8 cellular contexts compared by ENCODE assay signal in the genomic region with DNA sequence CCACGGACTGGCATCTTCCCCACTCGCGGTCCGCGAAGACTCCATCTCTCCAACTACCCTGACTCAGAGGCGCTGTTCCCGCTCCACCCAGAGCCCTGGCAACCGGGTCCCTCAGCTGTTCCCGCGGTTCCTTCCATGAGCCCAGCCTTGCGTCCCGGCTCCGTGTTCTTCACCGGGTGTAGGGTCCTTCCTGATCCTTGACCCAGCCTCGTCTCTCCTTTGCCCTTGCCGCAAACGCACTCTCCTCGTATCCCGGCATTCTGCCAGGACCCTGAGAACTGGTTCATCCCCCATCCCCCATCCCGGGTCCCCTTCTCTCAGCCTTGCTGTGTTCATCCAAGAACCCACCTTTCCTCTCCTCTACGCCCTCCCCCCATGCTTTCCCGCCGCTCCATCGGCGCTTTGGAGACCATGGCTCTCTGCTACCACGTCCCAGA. TPM values are rescaled to one million over a fixed set of nuclear protein-coding genes. Genes with fewer than 3 reads are reported as not detected.
A peak's percentile ranks its signal among the peaks of the same experiment; 100 is the strongest.
DNase-seq lines count a peak whose midpoint lies in the region; ATAC-seq, FAIRE-seq and TF ChIP-seq lines count a peak whose summit lies in the region.

No MANE protein-coding gene starts in this region.

- intact Hi-C loops in Panc1 (cut with micrococcal nuclease; ENCODE audit: unreplicated experiment) = no loop called here
- intact Hi-C loops in endothelial cell of umbilical vein (cut with micrococcal nuclease) = loop anchor here (2.0 kb wide), 1 partner anchor 44 kb away; no protein-coding TSS in a partner anchor
- intact Hi-C loops in left colon (cut with DNase I, micrococcal nuclease) = no loop called here

- CTCF ChIA-PET in Panc1 (lab: Charles Lee) = interaction anchor here (0.9 kb wide), 1 partner anchor 31 kb away, joined by 6 read pairs; no protein-coding TSS in a partner anchor
- CTCF ChIA-PET in endothelial cell of umbilical vein (lab: Charles Lee) = interaction anchor here (0.7 to 2.4 kb wide), 5 partner anchors 11 to 98 kb away, joined by 3 to 29 read pairs (median 11); partner anchors contain the start of gene ICAM1

- no peak for FAIRE-seq in endothelial cell of umbilical vein (lab: Jason Lieb, UNC)

- peak overlapping the region; percentile 53 to 79 for H3K4me3 ChIP-seq in Panc1 (ENCODE audit: low read depth in 2 of 2, low read length in 2 of 2)
- no peak overlapping the region for H3K4me3 ChIP-seq in endothelial cell of umbilical vein (replicated peaks in 1 of 3; ENCODE audit: insufficient read depth in 1 of 3, low read depth in 1 of 3, low read length in 3 of 3)
- H3K4me3 ChIP-seq in skeletal muscle satellite cell (ENCODE audit: low read length) = peak overlapping the region; percentile 68

- no peaks in the 10 kb centered on the region for H3K36me3 ChIP-seq in Panc1 (ENCODE audit: control insufficient read depth, insufficient read depth, low read length)
- no peaks in the 10 kb centered on the region for H3K36me3 ChIP-seq in endothelial cell of umbilical vein (ENCODE audit: control insufficient read depth in 2 of 2, extremely low read depth in 1 of 2, insufficient read depth in 2 of 2, low read length in 2 of 2)
- no peaks in the 10 kb centered on the region for H3K36me3 ChIP-seq in skeletal muscle satellite cell (ENCODE audit: insufficient read depth, low read length)

- H3K4me2 ChIP-seq in endothelial cell of umbilical vein (ENCODE audit: insufficient read depth, low read length) = peak overlapping the region; percentile 43
- peak overlapping the region; percentile 93 for H3K4me2 ChIP-seq in skeletal muscle satellite cell (ENCODE audit: low read length)

- DNase-seq in NCI-H748 (lab: John Stamatoyannopoulos, UW; ENCODE audit: unreplicated experiment) (peak; percentile 32), NCI-H748 treated with DMSO at 0.1 percent for 48 hours (lab: John Stamatoyannopoulos, UW) (no peak), Panc1 (ENCODE audit: low read depth, low spot score) (no peak), endothelial cell of umbilical vein (ENCODE audit: low read depth, low spot score) (no peak), NCI-H345 treated with DMSO at 0.1 percent for 48 hours (lab: John Stamatoyannopoulos, UW; ENCODE audit: unreplicated experiment) (no peak), left colon (no peak)

- no peak for ATAC-seq in Panc1
- no peak for ATAC-seq in HG03457 (IDR thresholded peaks at IDR 0.05; ENCODE audit: unreplicated experiment)
- ATAC-seq in left colon = no peak

- POLR2A ChIA-PET in Panc1 (lab: Charles Lee) (interaction anchor here (0.6 to 2.6 kb wide), 3 partner anchors 19 to 99 kb away, joined by 3 to 11 read pairs (median 6); partner anchors contain the start of gene ICAM1), endothelial cell of umbilical vein (lab: Charles Lee) (interaction anchor here (0.7 to 2.2 kb wide), 2 partner anchors 12 to 19 kb away, joined by 6 to 15 read pairs; partner anchors contain the start of gene ICAM1)

- H3K9me3 ChIP-seq in Panc1 (ENCODE audit: control insufficient read depth, insufficient read depth, low read depth, low read length) = no peaks in the 10 kb centered on the region
- no peaks in the 10 kb centered on the region for H3K9me3 ChIP-seq in endothelial cell of umbilical vein (replicated peaks; ENCODE audit: control insufficient read depth, insufficient read depth, low read length)
- H3K9me3 ChIP-seq in skeletal muscle satellite cell (replicated peaks; ENCODE audit: low read length) = no peaks in the 10 kb centered on the region

- peak overlapping the region; percentile 79 for H3K27ac ChIP-seq in Panc1 (ENCODE audit: low read length)
- no peak overlapping the region for H3K27ac ChIP-seq in endothelial cell of umbilical vein (ENCODE audit: insufficient read depth, low read depth, low read length)

- H3K27me3 ChIP-seq in Panc1 (ENCODE audit: control insufficient read depth, insufficient read depth, low read length) (no peaks in the 10 kb centered on the region), endothelial cell of umbilical vein (ENCODE audit: control insufficient read depth in 2 of 2, insufficient read depth in 2 of 2, low read length in 2 of 2) (peaks cover 47 to 62% of the 10 kb centered on the region in 2 experiments), skeletal muscle satellite cell (ENCODE audit: control insufficient read depth, insufficient read depth, low read length) (peaks cover 80% of the 10 kb centered on the region)

- dilution Hi-C loops in endothelial cell of umbilical vein (cut with MboI; ENCODE audit: extremely low pct_ligation_motif_present, low sequenced_read_pairs) = no loop called here

- peaks cover 14% of the 10 kb centered on the region; the same call in 1 of the 2 replicates for H3K4me1 ChIP-seq in Panc1 (ENCODE audit: control insufficient read depth, insufficient read depth, low read length)
- peaks cover 29% of the 10 kb centered on the region for H3K4me1 ChIP-seq in endothelial cell of umbilical vein (ENCODE audit: control insufficient read depth, extremely low read depth, insufficient read depth, low read length)
- H3K4me1 ChIP-seq in skeletal muscle satellite cell (ENCODE audit: control insufficient read depth, insufficient read depth, low read length) = peaks cover 43% of the 10 kb centered on the region

- no peaks in the 10 kb centered on the region for H3K9me1 ChIP-seq in endothelial cell of umbilical vein (replicated peaks; ENCODE audit: control insufficient read depth, extremely low read depth, insufficient read depth, low read length)

- no peak overlapping the region for H2AFZ ChIP-seq in endothelial cell of umbilical vein (ENCODE audit: low read depth, low read length)

- no TSS peak for BruUV-seq in Panc1 (replicated peaks; lab: Mats Ljungman, UMichigan)
- BruUV-seq in endothelial cell of umbilical vein (replicated peaks; lab: Mats Ljungman, UMichigan) = no TSS peak

- TF ChIP-seq CTCF in Panc1 (IDR thresholded peaks at IDR 0.05) (no peak), endothelial cell of umbilical vein (IDR thresholded peaks at IDR 0.05; ENCODE audit: extremely low read depth in 1 of 2, insufficient read depth in 1 of 2, low read depth in 1 of 2, low read length in 2 of 2) (no peak)

- in situ Hi-C loops in Panc1 (cut with HindIII; ENCODE audit: low pct_unique_long_range_greater_than_20kb, low sequenced_read_pairs) = no loop called here

- H4K20me1 ChIP-seq in endothelial cell of umbilical vein (replicated peaks; ENCODE audit: control insufficient read depth, extremely low read depth, insufficient read depth, low read length) = no peaks in the 10 kb centered on the region

- TF ChIP-seq POLR2A in endothelial cell of umbilical vein (IDR thresholded peaks at IDR 0.05; ENCODE audit: low read depth, low read length) = no peak

- H3K9ac ChIP-seq in endothelial cell of umbilical vein (replicated peaks; ENCODE audit: extremely low read depth, insufficient read depth, low read length) = no peak overlapping the region
- no peak overlapping the region for H3K9ac ChIP-seq in skeletal muscle satellite cell (ENCODE audit: low read depth, low read length)

- H3K79me2 ChIP-seq in endothelial cell of umbilical vein (ENCODE audit: control insufficient read depth, insufficient read depth, low read length) = no peaks in the 10 kb centered on the region

RNA-seq across cellular contexts. Expression of gene ICAM5, which starts 0.7 kb away (rescaled TPM):
- total RNA-seq in Panc1 (2021; ENCODE audit: unreplicated experiment) = 19.5 TPM
- 20.4 TPM for polyA plus RNA-seq in Panc1 (2012; ENCODE audit: insufficient read length)
- 0.40 TPM in 1 of 2 replicates, not detected in the other for total RNA-seq in endothelial cell of umbilical vein
- polyA plus RNA-seq in endothelial cell of umbilical vein = 0.03 and 0.10 TPM in 2 replicates
- polyA plus RNA-seq in endothelial cell of umbilical vein (2011; cell fraction: cytosol; rRNA removed) = 0.04 TPM in 1 of 2 replicates, not detected in the other
- 0.74 and 0.84 TPM in 2 replicates for polyA plus RNA-seq in endothelial cell of umbilical vein (2011; cell fraction: nucleus; rRNA removed)
- polyA plus RNA-seq in endothelial cell of umbilical vein (2012) = not detected in 2 replicates
- 0.24 and 1.3 TPM in 2 replicates for polyA minus RNA-seq in endothelial cell of umbilical vein
- polyA minus RNA-seq in endothelial cell of umbilical vein (2011; cell fraction: cytosol; rRNA and poly(A)+ RNA removed) = 1.7 TPM
- polyA minus RNA-seq in endothelial cell of umbilical vein (2011; cell fraction: nucleus; rRNA and poly(A)+ RNA removed) = 0.24 TPM in 1 of 2 replicates, not detected in the other
- total RNA-seq in skeletal muscle satellite cell (2012; rRNA removed) = 0.22 and 0.76 TPM in 2 replicates
- total RNA-seq in left colon = 1 to 10 TPM in 1 of 2 donors, under 1 TPM in 1; 0.76 to 1.1 TPM

RNA-seq across cellular contexts. Expression of gene ICAM4, which starts 3.7 kb away (rescaled TPM):
- total RNA-seq in Panc1 (2021; ENCODE audit: unreplicated experiment) (2.8 TPM), endothelial cell of umbilical vein (0.49 TPM in 1 of 2 replicates, not detected in the other), left colon (under 1 TPM in 1 of 2 donors, not detected in 1; 0.53 TPM)
- 4.8 TPM for polyA plus RNA-seq in Panc1 (2012; ENCODE audit: insufficient read length)
- polyA plus RNA-seq in endothelial cell of umbilical vein = 0.41 and 0.44 TPM in 2 replicates
- polyA plus RNA-seq in endothelial cell of umbilical vein (2011; cell fraction: cytosol; rRNA removed) = 0.31 and 0.52 TPM in 2 replicates
- 0.22 and 0.24 TPM in 2 replicates for polyA plus RNA-seq in endothelial cell of umbilical vein (2011; cell fraction: nucleus; rRNA removed)
- not detected in 2 replicates for polyA plus RNA-seq in endothelial cell of umbilical vein (2012)
- polyA minus RNA-seq in endothelial cell of umbilical vein = 0.78 and 1.1 TPM in 2 replicates
- polyA minus RNA-seq in endothelial cell of umbilical vein (2011; cell fraction: cytosol; rRNA and poly(A)+ RNA removed) = not detected
- polyA minus RNA-seq in endothelial cell of umbilical vein (2011; cell fraction: nucleus; rRNA and poly(A)+ RNA removed) = 1.0 TPM in 1 of 2 replicates, not detected in the other
- 0.22 TPM in 1 of 2 replicates, not detected in the other for total RNA-seq in skeletal muscle satellite cell (2012; rRNA removed)

RNA-seq across cellular contexts. Expression of gene ZGLP1, which starts 19.2 kb away (rescaled TPM):
- total RNA-seq in Panc1 (2021; ENCODE audit: unreplicated experiment) (1.3 TPM), endothelial cell of umbilical vein (2.9 and 5.3 TPM in 2 replicates), left colon (1 to 10 TPM; 1.6 to 2.8 TPM)
- 1.3 TPM for polyA plus RNA-seq in Panc1 (2012; ENCODE audit: insufficient read length)
- polyA plus RNA-seq in endothelial cell of umbilical vein = 1.6 and 2.3 TPM in 2 replicates
- polyA plus RNA-seq in endothelial cell of umbilical vein (2011; cell fraction: cytosol; rRNA removed) = 0.57 and 1.4 TPM in 2 replicates
- 9.4 and 10.4 TPM in 2 replicates for polyA plus RNA-seq in endothelial cell of umbilical vein (2011; cell fraction: nucleus; rRNA removed)
- 1.8 and 2.3 TPM in 2 replicates for polyA plus RNA-seq in endothelial cell of umbilical vein (2012)
- polyA minus RNA-seq in endothelial cell of umbilical vein = 0.21 and 0.46 TPM in 2 replicates
- not detected for polyA minus RNA-seq in endothelial cell of umbilical vein (2011; cell fraction: cytosol; rRNA and poly(A)+ RNA removed)
- polyA minus RNA-seq in endothelial cell of umbilical vein (2011; cell fraction: nucleus; rRNA and poly(A)+ RNA removed) = 0.96 TPM in 1 of 2 replicates, not detected in the other
- total RNA-seq in skeletal muscle satellite cell (2012; rRNA removed) = under 0.01 and 1.5 TPM in 2 replicates

RNA-seq across cellular contexts. Expression of gene ICAM1, which starts 19.5 kb away (rescaled TPM):
- total RNA-seq in Panc1 (2021; ENCODE audit: unreplicated experiment) (136 TPM), endothelial cell of umbilical vein (7.1 and 20.5 TPM in 2 replicates), left colon (1 to 10 TPM; 7.7 to 8.7 TPM)
- 279 TPM for polyA plus RNA-seq in Panc1 (2012; ENCODE audit: insufficient read length)
- 30.4 and 38.0 TPM in 2 replicates for polyA plus RNA-seq in endothelial cell of umbilical vein
- polyA plus RNA-seq in endothelial cell of umbilical vein (2011; cell fraction: cytosol; rRNA removed) = 14.5 and 23.4 TPM in 2 replicates
- 17.2 and 25.0 TPM in 2 replicates for polyA plus RNA-seq in endothelial cell of umbilical vein (2011; cell fraction: nucleus; rRNA removed)
- 40.9 and 54.5 TPM in 2 replicates for polyA plus RNA-seq in endothelial cell of umbilical vein (2012)
- polyA minus RNA-seq in endothelial cell of umbilical vein = 27.7 and 40.9 TPM in 2 replicates
- polyA minus RNA-seq in endothelial cell of umbilical vein (2011; cell fraction: cytosol; rRNA and poly(A)+ RNA removed) = 14.1 TPM
- polyA minus RNA-seq in endothelial cell of umbilical vein (2011; cell fraction: nucleus; rRNA and poly(A)+ RNA removed) = 10.5 and 19.0 TPM in 2 replicates
- total RNA-seq in skeletal muscle satellite cell (2012; rRNA removed) = 9.4 and 14.7 TPM in 2 replicates

RNA-seq across cellular contexts. Expression of gene FDX2, which starts 25.4 kb away (rescaled TPM):
- 25.5 TPM for total RNA-seq in Panc1 (2021; ENCODE audit: unreplicated experiment)
- 33.6 TPM for polyA plus RNA-seq in Panc1 (2012; ENCODE audit: insufficient read length)
- total RNA-seq in endothelial cell of umbilical vein = 20.5 and 22.4 TPM in 2 replicates
- polyA plus RNA-seq in endothelial cell of umbilical vein = 59.8 and 61.6 TPM in 2 replicates
- polyA plus RNA-seq in endothelial cell of umbilical vein (2011; cell fraction: cytosol; rRNA removed) = 29.6 and 44.3 TPM in 2 replicates
- 20.8 and 22.9 TPM in 2 replicates for polyA plus RNA-seq in endothelial cell of umbilical vein (2011; cell fraction: nucleus; rRNA removed)
- polyA plus RNA-seq in endothelial cell of umbilical vein (2012) = 27.5 and 32.9 TPM in 2 replicates
- polyA minus RNA-seq in endothelial cell of umbilical vein = 10.6 and 13.6 TPM in 2 replicates
- 10.9 TPM for polyA minus RNA-seq in endothelial cell of umbilical vein (2011; cell fraction: cytosol; rRNA and poly(A)+ RNA removed)
- polyA minus RNA-seq in endothelial cell of umbilical vein (2011; cell fraction: nucleus; rRNA and poly(A)+ RNA removed) = 4.1 and 6.8 TPM in 2 replicates
- 11.4 and 18.8 TPM in 2 replicates for total RNA-seq in skeletal muscle satellite cell (2012; rRNA removed)
- 10 to 100 TPM; 11.2 to 11.8 TPM for total RNA-seq in left colon

Comparison
In these comparisons a context has a peak if more than half of its experiments do, and no peak if none do; other contexts are left out.
1. H3K4me3 ChIP-seq: peak in Panc1 (2 of 2) and skeletal muscle satellite cell (single experiment); none in endothelial cell of umbilical vein (0 of 3).